ENCODE assay signal across 15 cellular contexts in the genomic region with DNA sequence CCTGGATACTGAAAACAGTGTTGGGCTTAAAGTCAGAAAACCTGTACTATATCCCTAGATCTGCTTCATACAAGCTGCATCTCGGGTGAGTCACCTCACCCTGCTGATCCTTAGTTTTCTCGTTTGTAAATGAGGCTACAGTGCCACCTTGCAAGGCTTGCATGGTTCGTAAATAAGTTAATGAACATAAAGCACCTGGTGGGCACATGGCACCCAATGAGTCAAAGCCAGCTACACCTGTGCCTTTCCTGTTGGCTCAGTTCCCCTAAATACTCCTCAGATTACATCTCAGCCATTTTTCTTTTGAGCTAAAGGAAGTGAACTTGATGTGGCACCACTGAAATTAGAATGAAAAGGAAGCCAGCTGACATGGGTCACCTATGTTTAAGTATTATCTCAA. TPM values are rescaled to one million over a fixed set of nuclear protein-coding genes. Genes with fewer than 3 reads are reported as not detected.
DNase-seq lines count a peak whose midpoint lies in the region; ATAC-seq and TF ChIP-seq lines count a peak whose summit lies in the region.
"Had no signal": no experiment of that assay in that cellular context is flagged by ENCODE, and none has a peak within 500 bp of the region (broad histone marks: within the 10 kb centered on the region; RNA-seq: fewer than 3 reads in every experiment).

No MANE protein-coding gene starts in this region.

- H3K27me3 ChIP-seq in brain microvascular endothelial cell (replicated peaks) (no peaks in the 10 kb centered on the region), right lobe of liver (no peaks in the 10 kb centered on the region)
- H3K27me3 ChIP-seq: ovary had no signal

- intact Hi-C loops in right lobe of liver (cut with DNase I): no loop called here

- POLR2A ChIA-PET in activated CD4-positive, alpha-beta memory T cell treated with anti-CD3 and anti-CD28 coated beads, Interleukin-2, amount 10 ng/mL, durations not matched to agents 7 days and 5 days (lab: Charles Lee): no interaction called here

- in situ Hi-C loops in brain microvascular endothelial cell (cut with HindIII; ENCODE audit: low pct_ligation_motif_present, low sequenced_read_pairs) (loop anchor here (25.0 kb wide), 1 partner anchor 464 kb away; no protein-coding TSS in a partner anchor), GM13977 (cut with MboI; ENCODE audit: low pct_unique_long_range_greater_than_20kb, low sequenced_read_pairs, unreplicated experiment) (no loop called here)

- TF ChIP-seq POLR2A in right lobe of liver (IDR thresholded peaks at IDR 0.05): no peak

- no peak overlapping the region for H3K27ac Mint-ChIP-seq in activated CD4-positive, alpha-beta memory T cell treated with anti-CD3 and anti-CD28 coated beads, Interleukin-2, amount 10 ng/mL, durations not matched to agents 7 days and 5 days
- H3K27ac Mint-ChIP-seq: activated naive CD8-positive, alpha-beta T cell; endodermal cell had no signal

- H3K36me3 ChIP-seq in brain microvascular endothelial cell (replicated peaks) (no peaks in the 10 kb centered on the region), right lobe of liver (peaks cover 0 to 24% (median 3%) of the 10 kb centered on the region in 4 donors)
- H3K36me3 ChIP-seq: ovary had no signal

- no peaks in the 10 kb centered on the region for H3K36me3 Mint-ChIP-seq in activated CD4-positive, alpha-beta memory T cell treated with anti-CD3 and anti-CD28 coated beads, Interleukin-2, amount 10 ng/mL, durations not matched to agents 7 days and 5 days (ENCODE audit: low read depth)
- H3K36me3 Mint-ChIP-seq: activated naive CD8-positive, alpha-beta T cell had no signal

- CTCF ChIA-PET in activated CD4-positive, alpha-beta memory T cell treated with anti-CD3 and anti-CD28 coated beads, Interleukin-2, amount 10 ng/mL, durations not matched to agents 7 days and 5 days (lab: Charles Lee): interaction anchor here (0.8 to 1.4 kb wide), 3 partner anchors 22 to 788 kb away, joined by 3 to 4 read pairs (median 3); no protein-coding TSS in a partner anchor

- H3K4me1 Mint-ChIP-seq in activated CD4-positive, alpha-beta memory T cell treated with anti-CD3 and anti-CD28 coated beads, Interleukin-2, amount 10 ng/mL, durations not matched to agents 7 days and 5 days: no peaks in the 10 kb centered on the region
- H3K4me1 Mint-ChIP-seq: endodermal cell had no signal

- H3K4me1 ChIP-seq in right lobe of liver: peaks cover 0 to 41% (median 14%) of the 10 kb centered on the region in 4 donors

- H3K27me3 Mint-ChIP-seq in activated CD4-positive, alpha-beta memory T cell treated with anti-CD3 and anti-CD28 coated beads, Interleukin-2, amount 10 ng/mL, durations not matched to agents 7 days and 5 days: peaks cover 6% of the 10 kb centered on the region

- ATAC-seq in right lobe of liver: peak; percentile 8 to 61 (median 22)
- ATAC-seq in HG02884 (IDR thresholded peaks at IDR 0.05; ENCODE audit: unreplicated experiment): no peak
- ATAC-seq: activated CD4-positive, CD25-positive, alpha-beta regulatory T cell treated with anti-CD3 and anti-CD28 coated beads, Interleukin-2, amount 50 U/mL, for 24 hours had no signal

- H3K4me3 ChIP-seq in brain microvascular endothelial cell (ENCODE audit: low read depth, low read length) (no peak overlapping the region), right lobe of liver (no peak overlapping the region)
- H3K4me3 ChIP-seq: ovary had no signal

- TF ChIP-seq CTCF in brain microvascular endothelial cell (IDR thresholded peaks at IDR 0.05; ENCODE audit: low read depth, low read length, missing control alignments): no peak
- TF ChIP-seq CTCF in right lobe of liver (IDR thresholded peaks at IDR 0.05): no peak
- no peak for TF ChIP-seq CTCF in GM13977 (IDR thresholded peaks at IDR 0.05; ENCODE audit: extremely low read depth, insufficient read depth, missing control alignments)

- WGBS in right lobe of liver (ENCODE audit: insufficient coverage, low coverage, low lambda C conversion rate, missing lambda C conversion rate): 36% methylated on average over 3 of the region's 3 CpGs

- H3K9me3 Mint-ChIP-seq in activated CD4-positive, alpha-beta memory T cell treated with anti-CD3 and anti-CD28 coated beads, Interleukin-2, amount 10 ng/mL, durations not matched to agents 7 days and 5 days: no peaks in the 10 kb centered on the region
- H3K9me3 Mint-ChIP-seq: endodermal cell had no signal

- H3K9me3 ChIP-seq in right lobe of liver: no peaks in the 10 kb centered on the region
- H3K9me3 ChIP-seq: ovary had no signal

- H3K27ac ChIP-seq in brain microvascular endothelial cell: no peak overlapping the region
- peak overlapping the region; percentile 32 to 91 (median 85) for H3K27ac ChIP-seq in right lobe of liver
- H3K27ac ChIP-seq: ovary had no signal

- H3K4me3 Mint-ChIP-seq in activated CD4-positive, alpha-beta memory T cell treated with anti-CD3 and anti-CD28 coated beads, Interleukin-2, amount 10 ng/mL, durations not matched to agents 7 days and 5 days: no peak overlapping the region
- H3K4me3 Mint-ChIP-seq: activated naive CD8-positive, alpha-beta T cell; endodermal cell had no signal

- DNase-seq in EH (ENCODE audit: low read depth) (peak; percentile 40), KG1 (lab: John Stamatoyannopoulos, UW) (peak; percentile 34), brain microvascular endothelial cell (peak; percentile 21), right lobe of liver (no peak), GM13977 (ENCODE audit: low spot score) (no peak)
- no peak for DNase-seq in stimulated activated CD4-positive, alpha-beta T cell treated with anti-CD3 and anti-CD28 coated beads, Interleukin-12 subunit alpha, Interleukin-12 subunit beta, amount 100 ng/mL, for 4 hours
- DNase-seq in activated CD4-positive, alpha-beta memory T cell treated with anti-CD3 and anti-CD28 coated beads, Interleukin-2, amount 10 ng/mL, durations not matched to agents 7 days and 5 days: no peak
- DNase-seq: central memory CD4-positive, alpha-beta T cell; endodermal cell; NCI-H526; ovary; stimulated activated CD4-positive, alpha-beta T cell treated with anti-CD3 and anti-CD28 coated beads, Interleukin-15, amount 100 ng/mL, for 24 hours had no signal

RNA-seq across cellular contexts. Expression of gene RTP1, which starts 26.5 kb away (rescaled TPM):
- not detected for total RNA-seq in right lobe of liver
- not detected for total RNA-seq in activated CD4-positive, alpha-beta memory T cell treated with anti-CD3 and anti-CD28 coated beads, Interleukin-2, amount 10 ng/mL, durations not matched to agents 7 days and 5 days

Comparison
In these comparisons a context has a peak if more than half of its experiments do, and no peak if none do; other contexts are left out.
1. DNase-seq: peak in EH (single experiment), KG1 (single experiment) and brain microvascular endothelial cell (single experiment); none in right lobe of liver (0 of 3), stimulated activated CD4-positive, alpha-beta T cell treated with anti-CD3 and anti-CD28 coated beads, Interleukin-12 subunit alpha, Interleukin-12 subunit beta, amount 100 ng/mL, for 4 hours (single experiment), activated CD4-positive, alpha-beta memory T cell treated with anti-CD3 and anti-CD28 coated beads, Interleukin-2, amount 10 ng/mL, durations not matched to agents 7 days and 5 days (single experiment) and GM13977 (single experiment).